17 cellular contexts compared by ENCODE assay signal in genomic region chr1:234484218-234484617, GRCh38. TPM values are rescaled to one million over a fixed set of nuclear protein-coding genes. Genes with fewer than 3 reads are reported as not detected.
DNase-seq lines count a peak whose midpoint lies in the region; ATAC-seq, FAIRE-seq and TF ChIP-seq lines count a peak whose summit lies in the region.
"Had no signal": no experiment of that assay in that cellular context is flagged by ENCODE, and none has a peak within 500 bp of the region (broad histone marks: within the 10 kb centered on the region; RNA-seq: fewer than 3 reads in every experiment).

No MANE protein-coding gene starts in this region.

- H3K4me1 Mint-ChIP-seq in T-helper 17 cell, result peaks cover 11% of the 10 kb centered on the region

- no peaks in the 10 kb centered on the region for H3K36me3 ChIP-seq in K562 (ENCODE audit: control insufficient read depth, insufficient read depth, low read length)

- no peaks in the 10 kb centered on the region for H4K20me1 ChIP-seq in K562 (replicated peaks; ENCODE audit: control insufficient read depth, insufficient read depth, low read length)

- H3K9ac ChIP-seq in K562 (ENCODE audit: insufficient read depth in 1 of 2, low read depth in 2 of 2, low read length in 2 of 2), result no peak overlapping the region

- no peak for TF ChIP-seq RAD21 in K562 (CRISPR knock-in tag; conservative IDR thresholded peaks at IDR 0.05 in 1 of 2, IDR thresholded peaks at IDR 0.05 in 1 of 2)

- TF ChIP-seq EP300 in K562 (IDR thresholded peaks at IDR 0.05; ENCODE audit: low read length), result no peak

- POLR2A ChIA-PET in K562 (lab: Yijun Ruan, JAX), result interaction anchor here (0.9 kb wide), 1 partner anchor 117 kb away, joined by 4 read pairs; no protein-coding TSS in a partner anchor

- H3K36me3 Mint-ChIP-seq in T-helper 17 cell (ENCODE audit: low read depth), result peaks cover 4% of the 10 kb centered on the region

- TF ChIP-seq CTCF in K562 (IDR thresholded peaks at IDR 0.05 in 2 of 3, conservative IDR thresholded peaks at IDR 0.05 in 1 of 3; ENCODE audit: insufficient read depth in 2 of 3, low read depth in 1 of 3, low read length in 3 of 3), result no peak

- peak overlapping the region; percentile 37 for H3K27ac Mint-ChIP-seq in T-helper 17 cell
- H3K27ac Mint-ChIP-seq: CD4-positive, alpha-beta T cell had no signal

- ATAC-seq in T-helper 17 cell, result no peak
- ATAC-seq in K562, result no peak

- DNase-seq in EH (ENCODE audit: low read depth) (peak; percentile 48), T-helper 17 cell (no peak), K562 (ENCODE audit: extremely low read depth in 1 of 4, low spot score in 3 of 4) (no peak), iris pigment epithelial cell (ENCODE audit: low read depth) (peak; percentile 63), NCI-H748 (lab: John Stamatoyannopoulos, UW; ENCODE audit: unreplicated experiment) (no peak), NCI-H1436 (lab: John Stamatoyannopoulos, UW) (no peak), DMS79 (lab: John Stamatoyannopoulos, UW) (no peak)
- DNase-seq: AML-193; Caco-2; CD4-positive, alpha-beta T cell; GF-D8; GOT3; H7; KBM-7 had no signal

- H3K79me2 ChIP-seq in K562 (ENCODE audit: control insufficient read depth, insufficient read depth, low read length), result no peaks in the 10 kb centered on the region

- CTCF ChIA-PET in K562 (lab: Yijun Ruan, JAX; ENCODE audit: low intra/inter-chr PET ratio), result no interaction called here

- H3K27me3 Mint-ChIP-seq in T-helper 17 cell, result peaks cover 28% of the 10 kb centered on the region
- H3K27me3 Mint-ChIP-seq: CD4-positive, alpha-beta T cell had no signal

- 2% methylated on average over 3 of the region's 3 CpGs for WGBS in K562 (ENCODE audit: insufficient coverage, low coverage, missing lambda C conversion rate)

- no peak overlapping the region for H3K4me3 ChIP-seq in K562

- no peaks in the 10 kb centered on the region for H3K9me1 ChIP-seq in K562 (ENCODE audit: control insufficient read depth, insufficient read depth, low read length)

- BruUV-seq in K562 (replicated peaks; lab: Mats Ljungman, UMichigan), result no TSS peak

- H3K9me3 ChIP-seq in T-helper 17 cell (ENCODE audit: control insufficient read depth, low read length, poor library complexity, severe bottlenecking) (no peaks in the 10 kb centered on the region), K562 (replicated peaks; ENCODE audit: control insufficient read depth, insufficient read depth, low read depth, low read length) (no peaks in the 10 kb centered on the region)
- H3K9me3 ChIP-seq: Caco-2 had no signal

- H3K27me3 ChIP-seq in K562 (ENCODE audit: control insufficient read depth in 2 of 2, insufficient read depth in 2 of 2, low read length in 2 of 2), result peaks cover 0 to 7% of the 10 kb centered on the region in 2 experiments; a peak in 1 of 5 replicates

- H3K4me1 ChIP-seq in K562 (replicated peaks in 1 of 2; ENCODE audit: control insufficient read depth in 2 of 2, insufficient read depth in 2 of 2, low read length in 2 of 2), result peaks cover 1 to 7% of the 10 kb centered on the region in 2 experiments; a peak in 3 of 5 replicates
- H3K4me1 ChIP-seq: Caco-2 had no signal

- TF ChIP-seq POLR2A in K562 (conservative IDR thresholded peaks at IDR 0.05), result no peak

- no peak overlapping the region for H3K4me3 Mint-ChIP-seq in T-helper 17 cell
- H3K4me3 Mint-ChIP-seq: CD4-positive, alpha-beta T cell had no signal

- H3K27ac ChIP-seq in K562 (ENCODE audit: extremely low read depth, low read depth, low read length), result no peak overlapping the region
- H3K27ac ChIP-seq: C4-2B, HL-60 had no signal

- H2AFZ ChIP-seq in K562 (ENCODE audit: low read depth, low read length), result no peak overlapping the region

- H3K4me2 ChIP-seq in K562 (ENCODE audit: insufficient read depth, low read length), result no peak overlapping the region

- in situ Hi-C loops in K562 (cut with MboI), result loop anchor here (5.0 kb wide), 1 partner anchor 162 kb away; no protein-coding TSS in a partner anchor

- FAIRE-seq in K562 (lab: Jason Lieb, UNC), result no peak
- FAIRE-seq: D721Med had no signal

- intact Hi-C loops in K562 (cut with micrococcal nuclease), result loop anchor here (5.0 kb wide), 1 partner anchor 1233 kb away; no protein-coding TSS in a partner anchor

TF ChIP-seq in K562, 482 proteins besides CTCF, POLR2A, EP300 and RAD21:
- TF ChIP-seq TAF9B (IDR thresholded peaks at IDR 0.05; ENCODE audit: partially characterized antibody) (no peak), XRCC3 (IDR thresholded peaks at IDR 0.05) (no peak), ZKSCAN1 (IDR thresholded peaks at IDR 0.05; ENCODE audit: low read depth, low read length) (peak; percentile 66; the same call in 1 of the 2 replicates)

RNA-seq across cellular contexts. Expression of gene TARBP1, which starts 5.2 kb away (rescaled TPM):
- total RNA-seq in T-helper 17 cell (10 to 100 TPM; 31.7 to 33.8 TPM), K562 (2014; rRNA removed) (15.3 and 16.1 TPM in 2 replicates), K562 (2014; rRNA removed; fragmentation: Illumina TruSeq; extraction: Trizol) (25.0 and 28.0 TPM in 2 replicates), K562 (2015; rRNA removed; fragmentation: Illumina TruSeq; extraction: Trizol) (23.1 and 26.5 TPM in 2 replicates), K562 (2021) (15.6 and 18.6 TPM in 2 replicates)
- total RNA-seq in K562 (2011; cell fraction: chromatin; rRNA removed; ENCODE audit: low replicate concordance), result 26.2 and 82.6 TPM in 2 replicates
- total RNA-seq in K562 (2011; cell fraction: nucleolus; rRNA removed), result 15.0 and 20.9 TPM in 2 replicates
- total RNA-seq in K562 (2011; cell fraction: nucleoplasm; rRNA removed), result 28.7 and 45.3 TPM in 2 replicates
- polyA plus RNA-seq in K562 (2011; rRNA removed) (48.0 and 66.5 TPM in 2 replicates), K562 (2014; fragmentation: Illumina TruSeq; extraction: Trizol) (20.5 and 22.9 TPM in 2 replicates), K562 (2014; fragmentation: Nextera tagmentation; extraction: Ambion mirVana) (10 to 100 TPM in 1 of 2 experiments, 1 to 10 TPM in 1; 8.8 to 10.4 TPM), K562 (2014; rRNA removed) (24.3 and 29.5 TPM in 2 replicates)
- polyA plus RNA-seq in K562 (2011; cell fraction: cytosol; rRNA removed), result 12.4 and 31.8 TPM in 2 replicates
- polyA plus RNA-seq in K562 (2011; cell fraction: nucleus; rRNA removed), result 84.2 and 119 TPM in 2 replicates
- polyA plus RNA-seq in K562 (2012), result 14.6 and 30.8 TPM in 2 replicates
- polyA minus RNA-seq in K562 (2011; rRNA and poly(A)+ RNA removed), result 27.7 and 45.5 TPM in 2 replicates
- polyA minus RNA-seq in K562 (2011; cell fraction: cytosol; rRNA and poly(A)+ RNA removed), result 10.1 and 19.2 TPM in 2 replicates
- 19.0 and 38.9 TPM in 2 replicates for polyA minus RNA-seq in K562 (2011; cell fraction: nucleus; rRNA and poly(A)+ RNA removed)

Comparison
In these comparisons a context has a peak if more than half of its experiments do, and no peak if none do; other contexts are left out.
1. DNase-seq: peak in EH (single experiment) and iris pigment epithelial cell (single experiment); none in T-helper 17 cell (0 of 3), K562 (0 of 4), NCI-H748 (single experiment), NCI-H1436 (single experiment) and DMS79 (single experiment).